In genomic region chr1:25063591-25064416, GRCh38 we compare ENCODE assay signal across 14 cellular contexts.
DNase-seq lines count a peak whose midpoint lies in the region; ATAC-seq and TF ChIP-seq lines count a peak whose summit lies in the region.
"Had no signal": no experiment of that assay in that cellular context is flagged by ENCODE, and none has a peak within 500 bp of the region (broad histone marks: within the 10 kb centered on the region; RNA-seq: fewer than 3 reads in every experiment).

No MANE protein-coding gene starts in this region.

- H3K27ac ChIP-seq in RWPE2 (ENCODE audit: poor library complexity, severe bottlenecking), result no peak overlapping the region
- H3K27ac ChIP-seq in A673 (ENCODE audit: low read depth, low read length, poor library complexity, severe bottlenecking), result no peak overlapping the region
- H3K27ac ChIP-seq: breast epithelium had no signal

- BruUV-seq in A673 (replicated peaks; lab: Mats Ljungman, UMichigan), result no TSS peak

- H3K4me1 ChIP-seq in RWPE2 (ENCODE audit: insufficient read depth, poor library complexity, severe bottlenecking), result no peaks in the 10 kb centered on the region
- no peaks in the 10 kb centered on the region for H3K4me1 ChIP-seq in A673 (ENCODE audit: insufficient read depth, low read length, poor library complexity, severe bottlenecking)

- intact Hi-C loops in A673 (cut with micrococcal nuclease; ENCODE audit: unreplicated experiment), result no loop called here

- H3K27me3 ChIP-seq in RWPE2 (ENCODE audit: insufficient read depth, poor library complexity, severe bottlenecking), result no peaks in the 10 kb centered on the region
- no peaks in the 10 kb centered on the region for H3K27me3 ChIP-seq in A673 (replicated peaks; ENCODE audit: insufficient read depth, low read depth, low read length, poor library complexity)
- H3K27me3 ChIP-seq: breast epithelium had no signal

- H3K9me3 ChIP-seq in RWPE2 (ENCODE audit: severe bottlenecking) (no peaks in the 10 kb centered on the region), A673 (ENCODE audit: low read depth, low read length, poor library complexity, severe bottlenecking) (no peaks in the 10 kb centered on the region)
- H3K9me3 ChIP-seq: breast epithelium had no signal

- TF ChIP-seq CTCF in RWPE2 (IDR thresholded peaks at IDR 0.05; ENCODE audit: poor library complexity, severe bottlenecking) (no peak), A673 (conservative IDR thresholded peaks at IDR 0.05; ENCODE audit: low read depth, low read length) (no peak)

- H3K4me3 ChIP-seq in RWPE2 (ENCODE audit: severe bottlenecking), result no peak overlapping the region
- no peak overlapping the region for H3K4me3 ChIP-seq in A673 (ENCODE audit: low read depth, low read length, poor library complexity, severe bottlenecking)
- H3K4me3 ChIP-seq: breast epithelium had no signal

- ATAC-seq in RWPE2 (ENCODE audit: low read depth) (peak; percentile 33; the same call in 1 of the 3 replicates), HG03159 (IDR thresholded peaks at IDR 0.05; ENCODE audit: unreplicated experiment) (no peak), HG02970 (IDR thresholded peaks at IDR 0.05; ENCODE audit: low FRiP score, unreplicated experiment) (no peak)

- POLR2A ChIA-PET in A673 (lab: Charles Lee; ENCODE audit: low non-redundant PET), result no interaction called here

- DNase-seq in A172 (ENCODE audit: low spot score), result peak; percentile 68
- DNase-seq in ELF-1 (ENCODE audit: low read depth, low spot score), result peak; percentile 66
- peak; percentile 26 for DNase-seq in RWPE2 (ENCODE audit: low spot score)
- peak; percentile 41 for DNase-seq in glomerular visceral epithelial cell (ENCODE audit: extremely low spot score)
- no peak for DNase-seq in A673 (ENCODE audit: low spot score)
- DNase-seq in T1000 (lab: John Stamatoyannopoulos, UW), result no peak
- DNase-seq: activated effector memory CD4-positive, alpha-beta T cell treated with Interleukin-2 at 50 U/mL for 16 hours; GDM1; GOT3; NCI-H345; OCI-M1 had no signal

- H3K36me3 ChIP-seq in RWPE2 (ENCODE audit: low read depth), result no peaks in the 10 kb centered on the region
- H3K36me3 ChIP-seq in A673 (ENCODE audit: insufficient read depth, low read length, poor library complexity, severe bottlenecking), result no peaks in the 10 kb centered on the region
- H3K36me3 ChIP-seq: breast epithelium had no signal

- CTCF ChIA-PET in A673 (lab: Charles Lee), result no interaction called here

Comparison
In these comparisons a context has a peak if more than half of its experiments do, and no peak if none do; other contexts are left out.
1. DNase-seq: peak in A172 (single experiment), ELF-1 (single experiment), RWPE2 (single experiment) and glomerular visceral epithelial cell (single experiment); none in A673 (single experiment) and T1000 (single experiment).